In the genomic region with DNA sequence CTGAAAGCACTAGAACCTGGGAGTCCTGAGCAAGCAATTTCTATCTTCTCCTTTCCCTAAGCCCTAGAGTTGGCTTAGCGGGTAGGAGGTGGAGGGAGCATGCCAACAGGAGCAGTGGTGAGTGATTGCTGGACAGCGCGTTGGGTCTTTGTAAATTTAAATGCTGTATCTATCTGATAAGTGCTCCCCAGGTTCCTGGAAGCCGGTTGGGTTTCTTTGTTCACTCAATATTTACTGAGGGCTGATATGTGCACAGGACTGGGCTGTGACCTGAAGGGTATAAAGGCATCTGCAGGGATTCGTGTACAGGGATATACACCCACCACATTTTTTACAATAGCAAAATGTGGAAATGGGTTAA, we compare ENCODE assay signal across 11 cellular contexts. TPM values are rescaled to one million over a fixed set of nuclear protein-coding genes. Genes with fewer than 3 reads are reported as not detected.
DNase-seq lines count a peak whose midpoint lies in the region; ATAC-seq and TF ChIP-seq lines count a peak whose summit lies in the region.
"Had no signal": no experiment of that assay in that cellular context is flagged by ENCODE, and none has a peak within 500 bp of the region (broad histone marks: within the 10 kb centered on the region; RNA-seq: fewer than 3 reads in every experiment).

No MANE protein-coding gene starts in this region.

- in situ Hi-C loops in T47D (cut with HindIII; ENCODE audit: low pct_unique_long_range_greater_than_20kb, low sequenced_read_pairs) = no loop called here

- DNase-seq in BE2C = no peak
- peak; percentile 18 to 21 for DNase-seq in T47D (ENCODE audit: low read depth in 1 of 2, low spot score in 1 of 2)
- DNase-seq in AG08395 (ENCODE audit: low spot score) = no peak
- no peak for DNase-seq in NCI-H2081 treated with DMSO at 0.1 percent for 48 hours (lab: John Stamatoyannopoulos, UW)
- DNase-seq: activated effector memory CD4-positive, alpha-beta T cell treated with anti-CD3 and anti-CD28 coated beads, Interleukin-2, amount 50 U/mL, for 16 hours had no signal

- no peak overlapping the region for H3K9ac ChIP-seq in HUES64 (ENCODE audit: low read depth, low read length)

- WGBS in HUES64 = 51% methylated on average over 4 of the region's 5 CpGs
- 68 to 100% methylated on average over 1 to 2 of the region's 5 CpGs for WGBS in mesodermal cell (ENCODE audit: insufficient coverage in 2 of 2), 2 experiments

- H3K27ac ChIP-seq in HUES64 (ENCODE audit: low read depth, low read length) (no peak overlapping the region), mesodermal cell (ENCODE audit: low read depth, low read length, severe bottlenecking) (no peak overlapping the region)
- H3K27ac ChIP-seq: epithelial cell of prostate, neutrophil had no signal

- peak overlapping the region; percentile 93 for H3K4me3 ChIP-seq in BE2C (ENCODE audit: low read depth, low read length)
- peak overlapping the region; percentile 88 for H3K4me3 ChIP-seq in HUES64 (ENCODE audit: low read length)
- peak overlapping the region; percentile 94 for H3K4me3 ChIP-seq in mesodermal cell (ENCODE audit: extremely low read depth, insufficient read depth, low read length, poor library complexity, severe bottlenecking)

- H3K36me3 ChIP-seq in BE2C = no peaks in the 10 kb centered on the region
- no peaks in the 10 kb centered on the region for H3K36me3 ChIP-seq in HUES64 (ENCODE audit: insufficient read depth, low read length)
- H3K36me3 ChIP-seq in mesodermal cell (ENCODE audit: control insufficient read depth, insufficient read depth, low read length) = peaks cover 12% of the 10 kb centered on the region
- H3K36me3 ChIP-seq: neutrophil had no signal

- H3K9me3 ChIP-seq in BE2C (no peaks in the 10 kb centered on the region), HUES64 (ENCODE audit: insufficient read depth, low read depth, low read length) (no peaks in the 10 kb centered on the region), mesodermal cell (ENCODE audit: control insufficient read depth, low read length) (no peaks in the 10 kb centered on the region)
- H3K9me3 ChIP-seq: neutrophil had no signal

- H3K4me1 ChIP-seq in BE2C (peaks cover 30% of the 10 kb centered on the region), HUES64 (ENCODE audit: insufficient read depth, low read length) (peaks cover 22% of the 10 kb centered on the region), mesodermal cell (ENCODE audit: control insufficient read depth, insufficient read depth, low read length, poor library complexity, severe bottlenecking) (peaks cover 12% of the 10 kb centered on the region)

- no peaks in the 10 kb centered on the region for H3K27me3 ChIP-seq in BE2C
- peaks cover 24% of the 10 kb centered on the region for H3K27me3 ChIP-seq in HUES64 (ENCODE audit: insufficient read depth, low read length)

- TF ChIP-seq CTCF in BE2C (IDR thresholded peaks at IDR 0.05; ENCODE audit: low read depth, low read length) = no peak

- no peak for ATAC-seq in HG03196 (IDR thresholded peaks at IDR 0.05; ENCODE audit: unreplicated experiment)
- no peak for ATAC-seq in activated CD4-positive, CD25-positive, alpha-beta regulatory T cell treated with anti-CD3 and anti-CD28 coated beads, Interleukin-2, amount 50 U/mL, for 24 hours

RNA-seq across cellular contexts. Expression of a gene that starts 2.2 kb away (rescaled TPM):
- polyA plus RNA-seq in BE2C (2012; ENCODE audit: insufficient read depth, insufficient read length, low read depth) = 48.9 TPM
- polyA plus RNA-seq in HUES64 (2013, experiment 1 of 2) = 21.7 TPM
- 24.2 TPM for polyA plus RNA-seq in HUES64 (2013, experiment 2 of 2)
- 80.7 TPM for polyA plus RNA-seq in mesodermal cell (2013, experiment 1 of 2)
- 74.0 TPM for polyA plus RNA-seq in mesodermal cell (2013, experiment 2 of 2)

RNA-seq across cellular contexts. Expression of a gene that starts 41.4 kb away (rescaled TPM):
- 10.7 TPM for polyA plus RNA-seq in BE2C (2012; ENCODE audit: insufficient read depth, insufficient read length, low read depth)
- polyA plus RNA-seq in HUES64 (2013, experiment 1 of 2) = 24.1 TPM
- 39.9 TPM for polyA plus RNA-seq in HUES64 (2013, experiment 2 of 2)
- polyA plus RNA-seq in mesodermal cell (2013, experiment 1 of 2) = 18.5 TPM
- 12.4 TPM for polyA plus RNA-seq in mesodermal cell (2013, experiment 2 of 2)

Comparison
In these comparisons a context has a peak if more than half of its experiments do, and no peak if none do; other contexts are left out.
1. DNase-seq: peak in T47D (2 of 2); none in BE2C (single experiment), AG08395 (single experiment) and NCI-H2081 treated with DMSO at 0.1 percent for 48 hours (single experiment).
2. Peak in every context shown above with its lines, with median percentiles within 50 percentile points of each other: H3K4me3 ChIP-seq.